In genomic region chr3:50327129-50327528, GRCh38 we compare ENCODE assay signal across 8 cellular contexts. TPM values are rescaled to one million over a fixed set of nuclear protein-coding genes. Genes with fewer than 3 reads are reported as not detected.
A peak's percentile ranks its signal among the peaks of the same experiment; 100 is the strongest.
DNase-seq lines count a peak whose midpoint lies in the region; ATAC-seq and TF ChIP-seq lines count a peak whose summit lies in the region.

No MANE protein-coding gene starts in this region.

- H3K4me2 ChIP-seq in KMS-11 = peak overlapping the region; percentile 48

- CTCF ChIA-PET in AG04450 (lab: Charles Lee) = no interaction called here

- H3K27me3 ChIP-seq in AG04450 (ENCODE audit: control insufficient read depth, insufficient read depth, low read length) (no peaks in the 10 kb centered on the region), KMS-11 (ENCODE audit: insufficient read depth, low read depth) (no peaks in the 10 kb centered on the region)

- peak overlapping the region; percentile 75 for H3K4me3 Mint-ChIP-seq in dendritic cell treated with granulocyte-macrophage colony-stimulating factor and Interleukin-4, amounts not matched to agents 40 ng/mL and 50 ng/mL, for 4 days
- H3K4me3 Mint-ChIP-seq in natural killer cell = peak overlapping the region; percentile 85

- H3K9me3 Mint-ChIP-seq in dendritic cell treated with granulocyte-macrophage colony-stimulating factor and Interleukin-4, amounts not matched to agents 40 ng/mL and 50 ng/mL, for 4 days = no peaks in the 10 kb centered on the region
- no peaks in the 10 kb centered on the region for H3K9me3 Mint-ChIP-seq in natural killer cell

- H3K36me3 Mint-ChIP-seq in dendritic cell treated with granulocyte-macrophage colony-stimulating factor and Interleukin-4, amounts not matched to agents 40 ng/mL and 50 ng/mL, for 4 days (ENCODE audit: low read depth) = peaks cover 61% of the 10 kb centered on the region
- H3K36me3 Mint-ChIP-seq in natural killer cell = no peaks in the 10 kb centered on the region

- H3K9ac ChIP-seq in KMS-11 = peak overlapping the region; percentile 77; the same call in 1 of the 2 replicates

- no peak for DNase-seq in AG04450 (ENCODE audit: low read depth, low spot score)
- DNase-seq in natural killer cell = no peak
- DNase-seq in iPS-NIHi7 (ENCODE audit: extremely low spot score) = no peak
- no peak for DNase-seq in GOT3 (lab: John Stamatoyannopoulos, UW)
- DNase-seq in activated CD8-positive, alpha-beta memory T cell treated with anti-CD3 and anti-CD28 coated beads, Interleukin-2, amount 50 U/mL, for 48 hours = no peak
- no peak for DNase-seq in H4 (ENCODE audit: low spot score)

- peak overlapping the region; percentile 87 for H3K4me3 ChIP-seq in AG04450 (ENCODE audit: low read depth, low read length)
- H3K4me3 ChIP-seq in KMS-11 (IDR thresholded peaks at IDR 0.05; ENCODE audit: insufficient read depth, low read depth, low read length) = no peak overlapping the region

- H3K4me1 Mint-ChIP-seq in dendritic cell treated with granulocyte-macrophage colony-stimulating factor and Interleukin-4, amounts not matched to agents 40 ng/mL and 50 ng/mL, for 4 days (ENCODE audit: low read depth) = peaks cover 71% of the 10 kb centered on the region
- H3K4me1 Mint-ChIP-seq in natural killer cell = peaks cover 10 to 38% of the 10 kb centered on the region in 2 donors

- H4K20me1 ChIP-seq in KMS-11 (ENCODE audit: insufficient read depth) = no peaks in the 10 kb centered on the region

- POLR2A ChIA-PET in AG04450 (lab: Yijun Ruan, JAX) = interaction anchor here (0.6 to 2.2 kb wide), 3 partner anchors 9 to 43 kb away, joined by 5 to 22 read pairs (median 7); partner anchors contain the start of genes CYB561D2 and NPRL2

- TF ChIP-seq CTCF in AG04450 (IDR thresholded peaks at IDR 0.05; ENCODE audit: low read depth, low read length) (no peak), KMS-11 (conservative IDR thresholded peaks at IDR 0.05; ENCODE audit: low read depth, low read length) (no peak), natural killer cell (IDR thresholded peaks at IDR 0.05) (no peak)

- H2AFZ ChIP-seq in KMS-11 (ENCODE audit: low read depth) = no peak overlapping the region

- H3K27me3 Mint-ChIP-seq in dendritic cell treated with granulocyte-macrophage colony-stimulating factor and Interleukin-4, amounts not matched to agents 40 ng/mL and 50 ng/mL, for 4 days = no peaks in the 10 kb centered on the region
- no peaks in the 10 kb centered on the region for H3K27me3 Mint-ChIP-seq in natural killer cell (ENCODE audit: low read depth in 2 of 2)

- peaks cover 8% of the 10 kb centered on the region; the same call in 1 of the 2 replicates for H3K79me2 ChIP-seq in KMS-11 (ENCODE audit: insufficient read depth, low read depth)

- intact Hi-C loops in dendritic cell treated with granulocyte-macrophage colony-stimulating factor and Interleukin-4, amounts not matched to agents 40 ng/mL and 50 ng/mL, for 4 days (cut with micrococcal nuclease) = no loop called here
- intact Hi-C loops in natural killer cell (cut with micrococcal nuclease) = no loop called here

- ATAC-seq in natural killer cell = no peak

- H3K9me3 ChIP-seq in AG04450 (ENCODE audit: control insufficient read depth, insufficient read depth, low read length) = no peaks in the 10 kb centered on the region; the same call in 1 of the 2 replicates

- peaks cover under 1% of the 10 kb centered on the region for H3K4me1 ChIP-seq in KMS-11 (ENCODE audit: low read depth, poor library complexity, severe bottlenecking)

- H3K27ac Mint-ChIP-seq in dendritic cell treated with granulocyte-macrophage colony-stimulating factor and Interleukin-4, amounts not matched to agents 40 ng/mL and 50 ng/mL, for 4 days = peak overlapping the region; percentile 76
- peak overlapping the region; percentile 85 to 87 for H3K27ac Mint-ChIP-seq in natural killer cell

- H3K27ac ChIP-seq in AG04450 (ENCODE audit: low read depth, low read length) (no peak overlapping the region), KMS-11 (no peak overlapping the region)

- H3K36me3 ChIP-seq in KMS-11 (ENCODE audit: insufficient read depth) = no peaks in the 10 kb centered on the region

RNA-seq across cellular contexts. Expression of gene TUSC2, which starts 0.9 kb away (rescaled TPM):
- 25.3 and 28.1 TPM in 2 replicates for polyA plus RNA-seq in AG04450 (2011; rRNA removed)
- polyA minus RNA-seq in AG04450 (2011; rRNA and poly(A)+ RNA removed) = 12.1 and 16.6 TPM in 2 replicates
- 10 to 100 TPM; 18.4 to 23.4 (median 21.3) TPM for total RNA-seq in natural killer cell
- total RNA-seq in H4 (2014; rRNA removed; shearing (Covaris generic)) = 11.5 and 29.1 TPM in 2 replicates

RNA-seq across cellular contexts. Expression of gene HYAL2, which starts 4.6 kb away (rescaled TPM):
- polyA plus RNA-seq in AG04450 (2011; rRNA removed) = 46.6 and 59.7 TPM in 2 replicates
- 29.2 and 44.3 TPM in 2 replicates for polyA minus RNA-seq in AG04450 (2011; rRNA and poly(A)+ RNA removed)
- total RNA-seq in natural killer cell = 1 to 10 TPM; 1.2 to 3.7 (median 3.1) TPM
- 40.7 and 41.1 TPM in 2 replicates for total RNA-seq in H4 (2014; rRNA removed; shearing (Covaris generic))

RNA-seq across cellular contexts. Expression of gene RASSF1, which starts 13.5 kb away (rescaled TPM):
- 25.1 and 26.5 TPM in 2 replicates for polyA plus RNA-seq in AG04450 (2011; rRNA removed)
- polyA minus RNA-seq in AG04450 (2011; rRNA and poly(A)+ RNA removed) = 10.8 and 13.7 TPM in 2 replicates
- total RNA-seq in natural killer cell = 100 to 1,000 TPM; 298 to 329 (median 305) TPM
- 4.2 and 7.7 TPM in 2 replicates for total RNA-seq in H4 (2014; rRNA removed; shearing (Covaris generic))

RNA-seq across cellular contexts. Expression of gene ZMYND10, which starts 18.4 kb away (rescaled TPM):
- 0.87 and 1.1 TPM in 2 replicates for polyA plus RNA-seq in AG04450 (2011; rRNA removed)
- polyA minus RNA-seq in AG04450 (2011; rRNA and poly(A)+ RNA removed) = 1.7 and 2.0 TPM in 2 replicates
- 1 to 10 TPM; 3.0 to 6.3 (median 3.5) TPM for total RNA-seq in natural killer cell
- 0.08 TPM in 1 of 2 replicates, not detected in the other for total RNA-seq in H4 (2014; rRNA removed; shearing (Covaris generic))

RNA-seq across cellular contexts. Expression of gene NPRL2, which starts 23.4 kb away (rescaled TPM):
- polyA plus RNA-seq in AG04450 (2011; rRNA removed) = 25.6 and 30.2 TPM in 2 replicates
- polyA minus RNA-seq in AG04450 (2011; rRNA and poly(A)+ RNA removed) = 23.7 and 34.8 TPM in 2 replicates
- 10 to 100 TPM; 78.9 to 87.6 (median 80.9) TPM for total RNA-seq in natural killer cell
- total RNA-seq in H4 (2014; rRNA removed; shearing (Covaris generic)) = 18.2 and 27.8 TPM in 2 replicates

Comparison
In these comparisons a context has a peak if more than half of its experiments do, and no peak if none do; other contexts are left out.
1. RNA of gene RASSF1, which starts 13.5 kb away (total RNA-seq): 298 to 329 TPM in natural killer cell; 4.2 to 7.7 TPM in H4; every median in the first group is over 10 times any median in the second.